In genomic region chr6:137371634-137372016, GRCh38 we compare ENCODE assay signal across 14 cellular contexts.
A peak's percentile ranks its signal among the peaks of the same experiment; 100 is the strongest.
DNase-seq lines count a peak whose midpoint lies in the region; ATAC-seq, FAIRE-seq and TF ChIP-seq lines count a peak whose summit lies in the region.
"Had no signal": no experiment of that assay in that cellular context is flagged by ENCODE, and none has a peak within 500 bp of the region (broad histone marks: within the 10 kb centered on the region; RNA-seq: fewer than 3 reads in every experiment).

No MANE protein-coding gene starts in this region.

- CTCF ChIA-PET in OCI-LY7 (lab: Charles Lee; ENCODE audit: unreplicated experiment), result no interaction called here
- CTCF ChIA-PET in K562 (lab: Yijun Ruan, JAX; ENCODE audit: low intra/inter-chr PET ratio), result no interaction called here

- H3K4me3 ChIP-seq in OCI-LY7 (ENCODE audit: low read depth, low read length, poor library complexity, severe bottlenecking) (no peak overlapping the region), K562 (no peak overlapping the region), prostate gland (no peak overlapping the region), psoas muscle (no peak overlapping the region)
- H3K4me3 ChIP-seq: GM23338 had no signal

- no peak for TF ChIP-seq EP300 in K562 (IDR thresholded peaks at IDR 0.05; ENCODE audit: low read length)

- H2AFZ ChIP-seq in OCI-LY7 (ENCODE audit: low read length) (no peak overlapping the region; the same call in 1 of the 2 replicates), K562 (ENCODE audit: low read depth, low read length) (no peak overlapping the region)
- H2AFZ ChIP-seq: GM23338 had no signal

- TF ChIP-seq POLR2A in K562 (conservative IDR thresholded peaks at IDR 0.05), result no peak
- TF ChIP-seq POLR2A in prostate gland (IDR thresholded peaks at IDR 0.05), result no peak

- H3K9me1 ChIP-seq in K562 (ENCODE audit: control insufficient read depth, insufficient read depth, low read length), result no peaks in the 10 kb centered on the region

- in situ Hi-C loops in K562 (cut with MboI), result no loop called here

- 14% methylated on average over 4 of the region's 4 CpGs for WGBS in K562 (ENCODE audit: insufficient coverage, low coverage, missing lambda C conversion rate)
- WGBS in prostate gland, result 47% methylated on average over 4 of the region's 4 CpGs
- WGBS in psoas muscle, 3 donors, result 89 to 90% (median 89%) methylated on average over 4 of the region's 4 CpGs

- no peak overlapping the region for H3K27ac ChIP-seq in C4-2B
- H3K27ac ChIP-seq in OCI-LY7 (ENCODE audit: low read depth, low read length, poor library complexity, severe bottlenecking), result no peak overlapping the region
- H3K27ac ChIP-seq in K562 (ENCODE audit: extremely low read depth, low read depth, low read length), result no peak overlapping the region
- H3K27ac ChIP-seq in prostate gland, result peak overlapping the region in 1 of 2 donors; percentile 47
- no peak overlapping the region for H3K27ac ChIP-seq in psoas muscle

- TF ChIP-seq RAD21 in K562 (CRISPR knock-in tag; conservative IDR thresholded peaks at IDR 0.05 in 1 of 2, IDR thresholded peaks at IDR 0.05 in 1 of 2), result no peak

- H3K4me1 ChIP-seq in OCI-LY7 (ENCODE audit: insufficient read depth, low read length, poor library complexity, severe bottlenecking), result peaks cover 23% of the 10 kb centered on the region
- no peaks in the 10 kb centered on the region for H3K4me1 ChIP-seq in K562 (replicated peaks in 1 of 2; ENCODE audit: control insufficient read depth in 2 of 2, insufficient read depth in 2 of 2, low read length in 2 of 2)
- H3K4me1 ChIP-seq in prostate gland (replicated peaks), result peaks cover 4% of the 10 kb centered on the region
- H3K4me1 ChIP-seq in psoas muscle, result no peaks in the 10 kb centered on the region

- FAIRE-seq in K562 (lab: Jason Lieb, UNC), result no peak
- FAIRE-seq: D721Med had no signal

- H4K20me1 ChIP-seq in OCI-LY7 (ENCODE audit: insufficient read depth, low read length) (no peaks in the 10 kb centered on the region), K562 (replicated peaks; ENCODE audit: control insufficient read depth, insufficient read depth, low read length) (no peaks in the 10 kb centered on the region)

- no peaks in the 10 kb centered on the region for H3K36me3 ChIP-seq in OCI-LY7 (ENCODE audit: insufficient read depth, low read length)
- no peaks in the 10 kb centered on the region for H3K36me3 ChIP-seq in K562 (ENCODE audit: control insufficient read depth, insufficient read depth, low read length)
- H3K36me3 ChIP-seq in prostate gland, result no peaks in the 10 kb centered on the region
- no peaks in the 10 kb centered on the region for H3K36me3 ChIP-seq in psoas muscle (ENCODE audit: insufficient read depth in 1 of 2, low read depth in 1 of 2)

- no peak overlapping the region for H3K9ac ChIP-seq in K562 (ENCODE audit: insufficient read depth in 1 of 2, low read depth in 2 of 2, low read length in 2 of 2)

- ATAC-seq in K562 (no peak), HG03354 (IDR thresholded peaks at IDR 0.05; ENCODE audit: poor library complexity, severe bottlenecking, unreplicated experiment) (no peak), GM19351 (IDR thresholded peaks at IDR 0.05; ENCODE audit: unreplicated experiment) (no peak), psoas muscle (no peak)

- intact Hi-C loops in OCI-LY7 (cut with micrococcal nuclease; ENCODE audit: unreplicated experiment), result no loop called here
- intact Hi-C loops in K562 (cut with micrococcal nuclease), result no loop called here
- intact Hi-C loops in prostate gland (cut with DNase I), result no loop called here
- intact Hi-C loops in psoas muscle (cut with DNase I), result no loop called here

- no peaks in the 10 kb centered on the region for H3K9me3 ChIP-seq in OCI-LY7 (ENCODE audit: low read length)
- no peaks in the 10 kb centered on the region for H3K9me3 ChIP-seq in K562 (replicated peaks; ENCODE audit: control insufficient read depth, insufficient read depth, low read depth, low read length)
- H3K9me3 ChIP-seq in prostate gland, result no peaks in the 10 kb centered on the region
- no peaks in the 10 kb centered on the region for H3K9me3 ChIP-seq in psoas muscle

- H3K79me2 ChIP-seq in OCI-LY7 (ENCODE audit: insufficient read depth, low read depth, low read length), result no peaks in the 10 kb centered on the region
- H3K79me2 ChIP-seq in K562 (ENCODE audit: control insufficient read depth, insufficient read depth, low read length), result no peaks in the 10 kb centered on the region

- DNase-seq in OCI-LY7 (ENCODE audit: low spot score) (no peak), K562 (ENCODE audit: extremely low read depth in 1 of 4, low spot score in 3 of 4) (no peak), prostate gland (ENCODE audit: low spot score) (peak; percentile 54), psoas muscle (no peak)
- DNase-seq: ACHN; C1 segment of cervical spinal cord; CD4-positive, alpha-beta memory T cell; COR-L47; H7 had no signal

- no TSS peak for BruUV-seq in OCI-LY7 (replicated peaks; lab: Mats Ljungman, UMichigan)
- no TSS peak for BruUV-seq in K562 (replicated peaks; lab: Mats Ljungman, UMichigan)

- H3K27me3 ChIP-seq in K562 (ENCODE audit: control insufficient read depth in 2 of 2, insufficient read depth in 2 of 2, low read length in 2 of 2) (no peaks in the 10 kb centered on the region), prostate gland (replicated peaks; ENCODE audit: insufficient read depth) (no peaks in the 10 kb centered on the region), psoas muscle (ENCODE audit: insufficient read depth in 3 of 3, low read length in 2 of 3) (no peaks in the 10 kb centered on the region)

- no peaks in the 10 kb centered on the region for H3K9me2 ChIP-seq in OCI-LY7 (ENCODE audit: insufficient read depth, low read length)

- POLR2A ChIA-PET in OCI-LY7 (lab: Charles Lee), result interaction anchor here (0.6 kb wide), 1 partner anchor 60 kb away, joined by 3 read pairs; no protein-coding TSS in a partner anchor
- POLR2A ChIA-PET in K562 (lab: Yijun Ruan, JAX), result no interaction called here

- TF ChIP-seq CTCF in C4-2B (conservative IDR thresholded peaks at IDR 0.05), result peak; percentile 15
- peak; percentile 12; the same call in 1 of the 2 replicates for TF ChIP-seq CTCF in OCI-LY7 (conservative IDR thresholded peaks at IDR 0.05; ENCODE audit: low read length)
- TF ChIP-seq CTCF in K562 (IDR thresholded peaks at IDR 0.05 in 2 of 3, conservative IDR thresholded peaks at IDR 0.05 in 1 of 3; ENCODE audit: insufficient read depth in 2 of 3, low read depth in 1 of 3, low read length in 3 of 3), result no peak
- TF ChIP-seq CTCF in prostate gland (IDR thresholded peaks at IDR 0.05), result no peak
- TF ChIP-seq CTCF in psoas muscle (IDR thresholded peaks at IDR 0.05), result no peak

- H3K4me2 ChIP-seq in OCI-LY7 (ENCODE audit: low read length) (no peak overlapping the region), K562 (ENCODE audit: insufficient read depth, low read length) (no peak overlapping the region)
- H3K4me2 ChIP-seq: GM23338 had no signal

TF ChIP-seq in K562, 482 proteins besides CTCF, POLR2A, EP300 and RAD21:
- TF ChIP-seq ZNF584 (CRISPR knock-in tag; IDR thresholded peaks at IDR 0.05; ENCODE audit: low read depth) (peak; percentile 8; the same call in 1 of the 2 replicates), ZBTB49 (CRISPR knock-in tag; IDR thresholded peaks at IDR 0.05; ENCODE audit: borderline replicate concordance) (no peak)

Comparison
In these comparisons a context has a peak if more than half of its experiments do, and no peak if none do; other contexts are left out.
1. CTCF ChIP-seq: peak in C4-2B (single experiment) and OCI-LY7 (single experiment); none in K562 (0 of 3), prostate gland (0 of 4) and psoas muscle (single experiment).